Comparison of ENCODE assay signal across 10 cellular contexts in the genomic region with DNA sequence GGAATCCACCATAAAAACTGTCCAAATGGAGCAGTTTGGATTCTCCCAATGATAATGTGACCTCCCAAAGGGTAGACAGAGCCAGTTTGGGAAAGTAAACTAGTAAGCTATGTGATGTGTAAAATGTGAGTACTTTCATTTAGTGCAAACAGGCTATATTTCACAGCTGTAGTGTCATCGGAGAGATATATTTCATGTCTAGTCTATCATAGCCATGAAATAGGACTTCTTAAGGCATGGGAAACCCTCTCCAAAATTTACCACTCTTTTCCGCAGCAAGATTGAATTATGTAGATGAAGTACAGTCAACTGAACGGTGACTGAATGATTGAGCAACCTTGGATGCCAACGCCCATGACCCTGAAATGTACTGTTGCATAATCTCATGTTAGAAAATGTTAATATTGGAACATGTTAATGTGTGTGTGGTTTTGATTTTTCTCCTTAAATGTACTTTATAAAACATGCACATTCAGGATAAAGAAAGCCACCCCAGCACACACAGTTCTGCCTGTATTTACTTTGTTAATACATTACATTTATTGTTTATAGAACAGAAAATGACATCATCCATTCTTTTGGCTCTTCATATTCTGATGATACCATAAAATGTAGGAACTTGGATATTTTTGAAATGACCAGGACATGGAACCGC.
A peak's percentile ranks its signal among the peaks of the same experiment; 100 is the strongest.
DNase-seq lines count a peak whose midpoint lies in the region; ATAC-seq and TF ChIP-seq lines count a peak whose summit lies in the region.
"Had no signal": no experiment of that assay in that cellular context is flagged by ENCODE, and none has a peak within 500 bp of the region (broad histone marks: within the 10 kb centered on the region; RNA-seq: fewer than 3 reads in every experiment).

No MANE protein-coding gene starts in this region.

- H3K4me3 ChIP-seq in adipocyte (ENCODE audit: low read length): no peak overlapping the region
- H3K4me3 ChIP-seq in heart left ventricle: no peak overlapping the region
- H3K4me3 ChIP-seq in skeletal muscle satellite cell (ENCODE audit: low read length): no peak overlapping the region

- intact Hi-C loops in heart left ventricle (cut with DNase I): loop anchor here (2.0 to 10.0 kb wide), 10 partner anchors 51 to 1448 kb away; a partner anchor contains a TSS

- H3K27me3 ChIP-seq in adipocyte (replicated peaks; ENCODE audit: control insufficient read depth, insufficient read depth, low read length): no peaks in the 10 kb centered on the region
- H3K27me3 ChIP-seq in heart left ventricle: no peaks in the 10 kb centered on the region
- no peaks in the 10 kb centered on the region for H3K27me3 ChIP-seq in skeletal muscle satellite cell (ENCODE audit: control insufficient read depth, insufficient read depth, low read length)
- H3K27me3 ChIP-seq: SJCRH30 had no signal

- no peaks in the 10 kb centered on the region for H3K4me1 Mint-ChIP-seq in activated T-cell treated with anti-CD3 and anti-CD28 coated beads, Interleukin-2, amount 50 U/mL, for 4 hours (ENCODE audit: low read depth)
- H3K4me1 Mint-ChIP-seq: central memory CD8-positive, alpha-beta T cell had no signal

- H3K9ac ChIP-seq in adipocyte (ENCODE audit: low read length) (peak overlapping the region; percentile 63), skeletal muscle satellite cell (ENCODE audit: low read depth, low read length) (peak overlapping the region; percentile 65)

- WGBS in heart left ventricle, 4 donors: 55 to 62% (median 57%) methylated on average over 5 of the region's 5 CpGs

- no peak for TF ChIP-seq POLR2A in heart left ventricle (IDR thresholded peaks at IDR 0.05)

- peak overlapping the region in 11 of 12 donors; percentile 25 to 75 (median 51) for H3K27ac ChIP-seq in heart left ventricle

- TF ChIP-seq CTCF in heart left ventricle (IDR thresholded peaks at IDR 0.05): no peak

- H3K36me3 ChIP-seq in adipocyte (ENCODE audit: control insufficient read depth, insufficient read depth, low read length, severe bottlenecking): peaks cover 49% of the 10 kb centered on the region
- H3K36me3 ChIP-seq in heart left ventricle: peaks cover 0 to 92% (median 82%) of the 10 kb centered on the region in 9 donors
- H3K36me3 ChIP-seq in skeletal muscle satellite cell (ENCODE audit: insufficient read depth, low read length): peaks cover 73% of the 10 kb centered on the region
- H3K36me3 ChIP-seq: SJCRH30 had no signal

- H3K4me1 ChIP-seq in adipocyte (ENCODE audit: control insufficient read depth, insufficient read depth, low read length) (peaks cover 53% of the 10 kb centered on the region), heart left ventricle (peaks cover 4 to 65% (median 44%) of the 10 kb centered on the region in 12 donors), skeletal muscle satellite cell (ENCODE audit: control insufficient read depth, insufficient read depth, low read length) (peaks cover 47% of the 10 kb centered on the region)

- H3K9me3 Mint-ChIP-seq in activated T-cell treated with anti-CD3 and anti-CD28 coated beads, Interleukin-2, amount 50 U/mL, for 4 hours: no peaks in the 10 kb centered on the region
- H3K9me3 Mint-ChIP-seq: central memory CD8-positive, alpha-beta T cell had no signal

- peak overlapping the region; percentile 40 for H3K4me2 ChIP-seq in skeletal muscle satellite cell (ENCODE audit: low read length)

- H3K36me3 Mint-ChIP-seq in activated T-cell treated with anti-CD3 and anti-CD28 coated beads, Interleukin-2, amount 50 U/mL, for 4 hours (ENCODE audit: insufficient read depth): no peaks in the 10 kb centered on the region

- H3K27me3 Mint-ChIP-seq in activated T-cell treated with anti-CD3 and anti-CD28 coated beads, Interleukin-2, amount 50 U/mL, for 4 hours (ENCODE audit: low read depth): peaks cover 8% of the 10 kb centered on the region

- no peak overlapping the region for H3K4me3 Mint-ChIP-seq in activated T-cell treated with anti-CD3 and anti-CD28 coated beads, Interleukin-2, amount 50 U/mL, for 4 hours
- H3K4me3 Mint-ChIP-seq: central memory CD8-positive, alpha-beta T cell had no signal

- H3K9me3 ChIP-seq in adipocyte (ENCODE audit: control insufficient read depth, low read length): no peaks in the 10 kb centered on the region
- H3K9me3 ChIP-seq in heart left ventricle: no peaks in the 10 kb centered on the region
- H3K9me3 ChIP-seq in skeletal muscle satellite cell (replicated peaks; ENCODE audit: low read length): no peaks in the 10 kb centered on the region
- H3K9me3 ChIP-seq: SJCRH30 had no signal

- DNase-seq in GM03348 (ENCODE audit: low spot score): peak; percentile 54
- DNase-seq in adipocyte (ENCODE audit: low read depth): peak; percentile 93
- no peak for DNase-seq in heart left ventricle
- no peak for DNase-seq in activated T-cell treated with anti-CD3 and anti-CD28 coated beads, Interleukin-2, amount 50 U/mL, for 4 hours
- DNase-seq in NCI-H748 treated with DMSO at 0.1 percent for 48 hours (lab: John Stamatoyannopoulos, UW): no peak

- ATAC-seq in heart left ventricle: peak in 1 of 4 donors; percentile 21
- no peak for ATAC-seq in HG03095 (IDR thresholded peaks at IDR 0.05; ENCODE audit: unreplicated experiment)
- ATAC-seq in GM19463 (IDR thresholded peaks at IDR 0.05; ENCODE audit: unreplicated experiment): no peak
- ATAC-seq in activated T-cell treated with anti-CD3 and anti-CD28 coated beads, Interleukin-2, amount 50 U/mL, for 4 hours: no peak

Comparison
In these comparisons a context has a peak if more than half of its experiments do, and no peak if none do; other contexts are left out.
1. DNase-seq: peak in GM03348 (single experiment) and adipocyte (single experiment); none in heart left ventricle (0 of 5), activated T-cell treated with anti-CD3 and anti-CD28 coated beads, Interleukin-2, amount 50 U/mL, for 4 hours (single experiment) and NCI-H748 treated with DMSO at 0.1 percent for 48 hours (single experiment).